In genomic region chr12:45173293-45173692, GRCh38 we compare ENCODE assay signal across 8 cellular contexts. TPM values are rescaled to one million over a fixed set of nuclear protein-coding genes. Genes with fewer than 3 reads are reported as not detected.
A peak's percentile ranks its signal among the peaks of the same experiment; 100 is the strongest.
DNase-seq lines count a peak whose midpoint lies in the region; ATAC-seq, FAIRE-seq and TF ChIP-seq lines count a peak whose summit lies in the region.
"Not testable (repeated sequence)": the region's sequence is repeated elsewhere in the genome, so short reads cannot be mapped to it uniquely, and the experiment has no call there.

No MANE protein-coding gene starts in this region.

- not testable (repeated sequence) for H3K79me2 ChIP-seq in astrocyte (ENCODE audit: insufficient read depth, low read length); parathyroid adenoma

- not testable (repeated sequence) for H3K9ac ChIP-seq in astrocyte (ENCODE audit: low read length); parathyroid adenoma

- H3K4me1 Mint-ChIP-seq in astrocyte (ENCODE audit: low read depth, unreplicated experiment), result not testable (repeated sequence)

- not testable (repeated sequence) for H3K36me3 ChIP-seq in RWPE2 (ENCODE audit: low read depth); astrocyte (ENCODE audit: insufficient read depth, low read length); parathyroid adenoma (ENCODE audit: control insufficient read depth, insufficient read depth, low read length)

- not testable (repeated sequence) for H3K4me2 ChIP-seq in astrocyte (ENCODE audit: low read length); parathyroid adenoma (ENCODE audit: low read length)

- H3K9me3 ChIP-seq in RWPE2 (ENCODE audit: severe bottlenecking); astrocyte (ENCODE audit: insufficient read depth, low read depth, low read length); parathyroid adenoma (ENCODE audit: control insufficient read depth, low read length): not testable (repeated sequence)

- H3K27me3 ChIP-seq in RWPE2 (ENCODE audit: insufficient read depth, poor library complexity, severe bottlenecking); astrocyte (ENCODE audit: insufficient read depth, low read length); parathyroid adenoma (ENCODE audit: control insufficient read depth, insufficient read depth, low read length): not testable (repeated sequence)

- not testable (repeated sequence) for H3K27me3 Mint-ChIP-seq in astrocyte (ENCODE audit: low read depth, unreplicated experiment)

- H4K20me1 ChIP-seq in astrocyte (ENCODE audit: insufficient read depth, low read length), result not testable (repeated sequence)

- ATAC-seq in RWPE2 (ENCODE audit: low read depth), result peak; percentile 35; the same call in 1 of the 3 replicates
- ATAC-seq in left lobe of liver, result peak; percentile 87

- FAIRE-seq in astrocyte (lab: Jason Lieb, UNC), result peak; percentile 96

- TF ChIP-seq CTCF in 22Rv1 (IDR thresholded peaks at IDR 0.05) (peak; percentile 47), GM12864 (IDR thresholded peaks at IDR 0.05; ENCODE audit: low read depth, low read length, missing control alignments) (peak; percentile 2), LNCaP clone FGC (IDR thresholded peaks at IDR 0.05; ENCODE audit: control insufficient read depth, extremely low read depth, insufficient read depth) (peak; percentile 9; the same call in 1 of the 2 replicates), RWPE2 (IDR thresholded peaks at IDR 0.05; ENCODE audit: poor library complexity, severe bottlenecking) (peak; percentile 59), epithelial cell of esophagus (IDR thresholded peaks at IDR 0.05; ENCODE audit: insufficient read depth, low read depth, low read length, missing control alignments) (peak; percentile 14), parathyroid adenoma (IDR thresholded peaks at IDR 0.05) (peak; percentile 43)
- not testable (repeated sequence) for TF ChIP-seq CTCF in astrocyte (IDR thresholded peaks at IDR 0.05; ENCODE audit: insufficient read depth, low read depth, low read length)

- H3K27ac ChIP-seq in 22Rv1; RWPE2 (ENCODE audit: poor library complexity, severe bottlenecking); astrocyte (ENCODE audit: low read depth, low read length); parathyroid adenoma: not testable (repeated sequence)

- not testable (repeated sequence) for H2AFZ ChIP-seq in astrocyte (ENCODE audit: low read depth, low read length); parathyroid adenoma

- H3K4me3 ChIP-seq in GM12864 (ENCODE audit: low read depth, low read length); LNCaP clone FGC (ENCODE audit: low read depth, low read length); RWPE2 (ENCODE audit: severe bottlenecking); astrocyte (ENCODE audit: insufficient read depth, low read depth, low read length); epithelial cell of esophagus (ENCODE audit: low read length); parathyroid adenoma (ENCODE audit: low read depth, low read length): not testable (repeated sequence)

- peaks cover 37% of the 10 kb centered on the region for H3K36me3 Mint-ChIP-seq in astrocyte (ENCODE audit: low read depth, unreplicated experiment)

- not testable (repeated sequence) for H3K4me3 Mint-ChIP-seq in astrocyte (ENCODE audit: unreplicated experiment)

- H3K9me3 Mint-ChIP-seq in astrocyte (ENCODE audit: unreplicated experiment), result peaks cover 21% of the 10 kb centered on the region

- DNase-seq in GM12864 (ENCODE audit: low read depth); LNCaP clone FGC (ENCODE audit: low read depth); RWPE2 (ENCODE audit: low spot score); astrocyte (ENCODE audit: low read depth); epithelial cell of esophagus (ENCODE audit: low read depth); left lobe of liver (ENCODE audit: low spot score): not testable (repeated sequence)

- H3K4me1 ChIP-seq in RWPE2 (ENCODE audit: insufficient read depth, poor library complexity, severe bottlenecking); astrocyte (ENCODE audit: insufficient read depth, low read length); parathyroid adenoma: not testable (repeated sequence)

- not testable (repeated sequence) for H3K27ac Mint-ChIP-seq in astrocyte (ENCODE audit: unreplicated experiment)

RNA-seq across cellular contexts. Expression of gene ANO6, which starts 42.6 kb away (rescaled TPM):
- total RNA-seq in astrocyte, result 111 and 113 TPM in 2 replicates
- 49.5 TPM for total RNA-seq in left lobe of liver
